ENCODE assay signal across 27 cellular contexts in genomic region chr1:109825774-109826173, GRCh38.
DNase-seq lines count a peak whose midpoint lies in the region; ATAC-seq, FAIRE-seq and TF ChIP-seq lines count a peak whose summit lies in the region.
"Had no signal": no experiment of that assay in that cellular context is flagged by ENCODE, and none has a peak within 500 bp of the region (broad histone marks: within the 10 kb centered on the region; RNA-seq: fewer than 3 reads in every experiment).

No MANE protein-coding gene starts in this region.

- POLR2A ChIA-PET in PC-9 (lab: Charles Lee; ENCODE audit: unreplicated experiment) = interaction anchor here (0.6 kb wide), 1 partner anchor 282 kb away, joined by 6 read pairs; no protein-coding TSS in a partner anchor
- POLR2A ChIA-PET in K562 (lab: Yijun Ruan, JAX) = interaction anchor here (1.1 to 1.7 kb wide), 2 partner anchors 19 to 78 kb away, joined by 3 to 4 read pairs; no protein-coding TSS in a partner anchor

- no peak overlapping the region for H2BK120ac ChIP-seq in trophoblast cell (ENCODE audit: insufficient read depth, low read length, poor library complexity)

- no peak for FAIRE-seq in K562 (lab: Jason Lieb, UNC)
- FAIRE-seq: HTR-8/SVneo had no signal

- no peaks in the 10 kb centered on the region for H3K27me3 ChIP-seq in PC-9 (ENCODE audit: insufficient read depth, low read depth)
- H3K27me3 ChIP-seq in K562 (ENCODE audit: control insufficient read depth in 2 of 2, insufficient read depth in 2 of 2, low read length in 2 of 2) = no peaks in the 10 kb centered on the region
- H3K27me3 ChIP-seq in trophoblast cell (ENCODE audit: insufficient read depth, low read length) = no peaks in the 10 kb centered on the region
- H3K27me3 ChIP-seq: esophagus muscularis mucosa, sigmoid colon, SJSA1, stomach, transverse colon had no signal

- peak overlapping the region; percentile 21 to 86 for H3K27ac Mint-ChIP-seq in natural killer cell treated with Interleukin-12 subunit alpha and Interleukin-12 subunit beta and Interleukin-15 and Interleukin-18, amount 100 ng/mL, for 72 hours
- no peak overlapping the region for H3K27ac Mint-ChIP-seq in natural killer cell
- H3K27ac Mint-ChIP-seq: activated naive CD8-positive, alpha-beta T cell; GM23338 had no signal

- H3K9me3 ChIP-seq in PC-9 (ENCODE audit: insufficient read depth, low read depth) (no peaks in the 10 kb centered on the region), K562 (replicated peaks; ENCODE audit: control insufficient read depth, insufficient read depth, low read depth, low read length) (no peaks in the 10 kb centered on the region), trophoblast cell (ENCODE audit: insufficient read depth, low read depth, low read length) (peaks cover 2% of the 10 kb centered on the region)
- H3K9me3 ChIP-seq: esophagus muscularis mucosa, psoas muscle, sigmoid colon, SJSA1, stomach, transverse colon had no signal

- no peak for TF ChIP-seq CTCF in natural killer cell (IDR thresholded peaks at IDR 0.05)
- TF ChIP-seq CTCF in PC-9 (conservative IDR thresholded peaks at IDR 0.05) = no peak
- no peak for TF ChIP-seq CTCF in K562 (IDR thresholded peaks at IDR 0.05 in 2 of 3, conservative IDR thresholded peaks at IDR 0.05 in 1 of 3; ENCODE audit: insufficient read depth in 2 of 3, low read depth in 1 of 3, low read length in 3 of 3)

- no peak for TF ChIP-seq POLR2A in K562 (conservative IDR thresholded peaks at IDR 0.05)

- H2BK12ac ChIP-seq in trophoblast cell (ENCODE audit: low read length) = no peak overlapping the region

- no peak overlapping the region for H2AK5ac ChIP-seq in trophoblast cell (ENCODE audit: low read length)

- peak; percentile 62 to 64 for ATAC-seq in natural killer cell treated with Interleukin-12 subunit alpha and Interleukin-12 subunit beta and Interleukin-15 and Interleukin-18, amount 100 ng/mL, for 72 hours
- ATAC-seq in natural killer cell (no peak), K562 (no peak)
- ATAC-seq: GM23338, left colon, psoas muscle had no signal

- H3K9ac ChIP-seq in K562 (ENCODE audit: insufficient read depth in 1 of 2, low read depth in 2 of 2, low read length in 2 of 2) (no peak overlapping the region), trophoblast cell (ENCODE audit: low read length) (no peak overlapping the region)

- DNase-seq in natural killer cell treated with Interleukin-12 subunit alpha and Interleukin-12 subunit beta and Interleukin-15 and Interleukin-18, amount 100 ng/mL, for 72 hours (ENCODE audit: low spot score) = no peak
- no peak for DNase-seq in natural killer cell
- DNase-seq in PC-9 = no peak
- DNase-seq in K562 (ENCODE audit: extremely low read depth in 1 of 4, low spot score in 3 of 4) = peak in 1 of 4 experiments; percentile 2
- no peak for DNase-seq in trophoblast cell
- DNase-seq in NK-92 (lab: John Stamatoyannopoulos, UW; ENCODE audit: unreplicated experiment) = no peak
- no peak for DNase-seq in NCI-H2029 treated with DMSO at 0.1 percent for 48 hours (lab: John Stamatoyannopoulos, UW)
- DNase-seq: activated CD4-positive, alpha-beta T cell treated with anti-CD3 and anti-CD28 coated beads for 1 hour; CD4-positive, CD25-positive, alpha-beta regulatory T cell; dermis blood vessel endothelial cell; foreskin melanocyte; KG1; left colon; mesenchymal stem cell; NCI-H1417 treated with DMSO at 0.1 percent for 48 hours; NCI-H2081 treated with DMSO at 0.1 percent for 48 hours; NCI-H226; psoas muscle; sigmoid colon; stimulated activated CD4-positive, alpha-beta T cell treated with anti-CD3 and anti-CD28 coated beads, Interleukin-15, amount 100 ng/mL, for 24 hours; stomach; transverse colon had no signal

- H3K14ac ChIP-seq in trophoblast cell (ENCODE audit: low read length) = no peak overlapping the region

- BruUV-seq in PC-9 (replicated peaks; lab: Mats Ljungman, UMichigan) = no TSS peak
- BruUV-seq in K562 (replicated peaks; lab: Mats Ljungman, UMichigan) = no TSS peak

- no peak overlapping the region for H4K8ac ChIP-seq in trophoblast cell (ENCODE audit: low read depth, low read length)

- no peaks in the 10 kb centered on the region for H3K36me3 Mint-ChIP-seq in natural killer cell treated with Interleukin-12 subunit alpha and Interleukin-12 subunit beta and Interleukin-15 and Interleukin-18, amount 100 ng/mL, for 72 hours
- H3K36me3 Mint-ChIP-seq in natural killer cell = no peaks in the 10 kb centered on the region
- H3K36me3 Mint-ChIP-seq: activated naive CD8-positive, alpha-beta T cell; CD4-positive, CD25-positive, alpha-beta regulatory T cell had no signal

- H4K20me1 ChIP-seq in PC-9 (ENCODE audit: insufficient read depth) = no peaks in the 10 kb centered on the region
- no peaks in the 10 kb centered on the region for H4K20me1 ChIP-seq in K562 (replicated peaks; ENCODE audit: control insufficient read depth, insufficient read depth, low read length)

- H3K9me1 ChIP-seq in K562 (ENCODE audit: control insufficient read depth, insufficient read depth, low read length) = no peaks in the 10 kb centered on the region

- no peak overlapping the region for H3K18ac ChIP-seq in trophoblast cell (ENCODE audit: low read length)

- no peak overlapping the region for H3K4ac ChIP-seq in trophoblast cell (ENCODE audit: low read depth, low read length)

- H3K27me3 Mint-ChIP-seq in natural killer cell treated with Interleukin-12 subunit alpha and Interleukin-12 subunit beta and Interleukin-15 and Interleukin-18, amount 100 ng/mL, for 72 hours = peaks cover 0 to 7% of the 10 kb centered on the region in 2 donors
- H3K27me3 Mint-ChIP-seq in natural killer cell (ENCODE audit: low read depth in 2 of 2) = peaks cover 0 to 11% of the 10 kb centered on the region in 2 donors
- H3K27me3 Mint-ChIP-seq: activated naive CD8-positive, alpha-beta T cell; CD4-positive, CD25-positive, alpha-beta regulatory T cell had no signal

- in situ Hi-C loops in K562 (cut with MboI) = no loop called here

- intact Hi-C loops in natural killer cell (cut with micrococcal nuclease) (no loop called here), PC-9 (cut with micrococcal nuclease; ENCODE audit: unreplicated experiment) (no loop called here), K562 (cut with micrococcal nuclease) (no loop called here)

- H3F3A ChIP-seq in PC-9 (ENCODE audit: insufficient read depth, low read depth) = peaks cover 69% of the 10 kb centered on the region

- no peak overlapping the region for H3K23ac ChIP-seq in trophoblast cell (ENCODE audit: low read length)

- CTCF ChIA-PET in PC-9 (lab: Charles Lee) (no interaction called here), K562 (lab: Yijun Ruan, JAX; ENCODE audit: low intra/inter-chr PET ratio) (no interaction called here)

- no peaks in the 10 kb centered on the region for H3K79me2 ChIP-seq in PC-9 (ENCODE audit: low read depth)
- no peaks in the 10 kb centered on the region for H3K79me2 ChIP-seq in K562 (ENCODE audit: control insufficient read depth, insufficient read depth, low read length)
- H3K79me2 ChIP-seq in trophoblast cell (ENCODE audit: control insufficient read depth, insufficient read depth, low read length, poor library complexity) = no peaks in the 10 kb centered on the region

- H2AFZ ChIP-seq in PC-9 (no peak overlapping the region), K562 (ENCODE audit: low read depth, low read length) (0 out of 2 replicates have a peak overlapping the region, but pooled peaks have one; percentile 88), trophoblast cell (ENCODE audit: insufficient read depth, low read length, poor library complexity) (no peak overlapping the region)
- H2AFZ ChIP-seq: GM23338 had no signal

- H3K4me1 ChIP-seq in PC-9 (replicated peaks; ENCODE audit: insufficient read depth) (peaks cover 90% of the 10 kb centered on the region), K562 (replicated peaks in 1 of 2; ENCODE audit: control insufficient read depth in 2 of 2, insufficient read depth in 2 of 2, low read length in 2 of 2) (peaks cover 46 to 58% of the 10 kb centered on the region in 2 experiments), trophoblast cell (ENCODE audit: control insufficient read depth in 1 of 2, insufficient read depth in 2 of 2, low read length in 2 of 2) (peaks cover 8 to 11% of the 10 kb centered on the region in 2 experiments)

- H3K4me2 ChIP-seq in PC-9 = no peak overlapping the region
- no peak overlapping the region for H3K4me2 ChIP-seq in K562 (ENCODE audit: insufficient read depth, low read length)
- no peak overlapping the region for H3K4me2 ChIP-seq in trophoblast cell (ENCODE audit: low read length)
- H3K4me2 ChIP-seq: GM23338 had no signal

- H3K27ac ChIP-seq in PC-9 (0 out of 2 replicates have a peak overlapping the region, but pooled peaks have one; percentile 85), K562 (ENCODE audit: extremely low read depth, low read depth, low read length) (no peak overlapping the region), trophoblast cell (ENCODE audit: low read depth, low read length) (no peak overlapping the region)
- H3K27ac ChIP-seq: esophagus muscularis mucosa, psoas muscle, SJSA1, transverse colon had no signal

- TF ChIP-seq EP300 in K562 (IDR thresholded peaks at IDR 0.05; ENCODE audit: low read length) = no peak

- peaks cover 3% of the 10 kb centered on the region for H3K79me1 ChIP-seq in trophoblast cell (ENCODE audit: low read length)

- no peak overlapping the region for H4K12ac ChIP-seq in trophoblast cell (ENCODE audit: low read depth, low read length)

- no peak overlapping the region for H2BK5ac ChIP-seq in trophoblast cell (ENCODE audit: low read depth, low read length, poor library complexity)

- H3K4me3 Mint-ChIP-seq in natural killer cell treated with Interleukin-12 subunit alpha and Interleukin-12 subunit beta and Interleukin-15 and Interleukin-18, amount 100 ng/mL, for 72 hours = peak overlapping the region; percentile 29
- no peak overlapping the region for H3K4me3 Mint-ChIP-seq in natural killer cell
- H3K4me3 Mint-ChIP-seq: activated naive CD8-positive, alpha-beta T cell; CD4-positive, CD25-positive, alpha-beta regulatory T cell; GM23338 had no signal

- TF ChIP-seq RAD21 in K562 (CRISPR knock-in tag; conservative IDR thresholded peaks at IDR 0.05 in 1 of 2, IDR thresholded peaks at IDR 0.05 in 1 of 2) = no peak

- peaks cover 20 to 48% of the 10 kb centered on the region in 2 donors for H3K4me1 Mint-ChIP-seq in natural killer cell treated with Interleukin-12 subunit alpha and Interleukin-12 subunit beta and Interleukin-15 and Interleukin-18, amount 100 ng/mL, for 72 hours (ENCODE audit: low read depth in 2 of 2)
- peaks cover 8 to 17% of the 10 kb centered on the region in 2 donors for H3K4me1 Mint-ChIP-seq in natural killer cell

- no peaks in the 10 kb centered on the region for H3K9me3 Mint-ChIP-seq in natural killer cell treated with Interleukin-12 subunit alpha and Interleukin-12 subunit beta and Interleukin-15 and Interleukin-18, amount 100 ng/mL, for 72 hours
- no peaks in the 10 kb centered on the region for H3K9me3 Mint-ChIP-seq in natural killer cell

- no peak overlapping the region for H4K91ac ChIP-seq in trophoblast cell (ENCODE audit: low read depth, low read length)

- H3K36me3 ChIP-seq in PC-9 (ENCODE audit: low read depth) = no peaks in the 10 kb centered on the region
- no peaks in the 10 kb centered on the region for H3K36me3 ChIP-seq in K562 (ENCODE audit: control insufficient read depth, insufficient read depth, low read length)
- no peaks in the 10 kb centered on the region for H3K36me3 ChIP-seq in trophoblast cell (ENCODE audit: control insufficient read depth in 1 of 2, insufficient read depth in 2 of 2, low read length in 2 of 2)
- H3K36me3 ChIP-seq: esophagus muscularis mucosa, sigmoid colon, SJSA1, stomach, transverse colon had no signal

- no peak overlapping the region for H3K4me3 ChIP-seq in PC-9
- no peak overlapping the region for H3K4me3 ChIP-seq in K562
- no peak overlapping the region for H3K4me3 ChIP-seq in trophoblast cell (ENCODE audit: low read depth, low read length)
- H3K4me3 ChIP-seq: esophagus muscularis mucosa, GM23338, psoas muscle, sigmoid colon, SJSA1, stomach, transverse colon had no signal

- H3K9me2 ChIP-seq in PC-9 (ENCODE audit: insufficient read depth) = no peaks in the 10 kb centered on the region

Comparison
In these comparisons a context has a peak if more than half of its experiments do, and no peak if none do; other contexts are left out.
1. ATAC-seq: peak in natural killer cell treated with Interleukin-12 subunit alpha and Interleukin-12 subunit beta and Interleukin-15 and Interleukin-18, amount 100 ng/mL, for 72 hours (2 of 2); none in natural killer cell (0 of 3) and K562 (single experiment).
2. H3K27ac Mint-ChIP-seq: peak in natural killer cell treated with Interleukin-12 subunit alpha and Interleukin-12 subunit beta and Interleukin-15 and Interleukin-18, amount 100 ng/mL, for 72 hours (2 of 2); none in natural killer cell (0 of 2).